9 cellular contexts compared by ENCODE assay signal in the genomic region with DNA sequence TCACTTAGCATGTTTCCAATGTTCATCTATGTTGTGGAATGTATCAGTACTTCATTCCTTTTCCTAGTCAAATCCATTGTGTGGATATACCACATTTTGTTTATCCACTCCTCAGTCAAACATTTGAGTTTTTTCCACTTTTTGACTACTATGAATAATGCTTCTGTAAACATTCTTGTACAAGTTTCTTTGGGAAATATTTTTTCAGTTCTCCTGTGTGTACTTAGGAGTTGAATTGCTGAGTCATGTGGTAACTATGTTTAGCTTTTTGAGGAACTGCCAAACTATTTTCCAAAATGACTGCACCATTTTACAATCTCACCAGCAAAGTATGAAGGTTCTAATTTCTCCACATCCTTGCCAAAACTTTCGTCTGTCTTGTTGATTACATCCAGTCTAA.
DNase-seq lines count a peak whose midpoint lies in the region; ATAC-seq, FAIRE-seq and TF ChIP-seq lines count a peak whose summit lies in the region.
"Had no signal": no experiment of that assay in that cellular context is flagged by ENCODE, and none has a peak within 500 bp of the region (broad histone marks: within the 10 kb centered on the region; RNA-seq: fewer than 3 reads in every experiment).

No MANE protein-coding gene starts in this region.

- peak overlapping the region; percentile 30 for H3K4me2 ChIP-seq in HepG2 (ENCODE audit: low read depth, low read length)

- in situ Hi-C loops in HepG2 (cut with HindIII; ENCODE audit: extremely low pct_ligation_motif_present, low pct_unique_long_range_greater_than_20kb) = no loop called here

- no TSS peak for BruUV-seq in HepG2 (replicated peaks; lab: Mats Ljungman, UMichigan)

- H3K36me3 Mint-ChIP-seq in stimulated activated naive B cell treated with anti-CD40 and anti-IgM and Interleukin-4, amounts not matched to agents 10 μg/mL and 1 μg/mL and 100 μg/mL, for 72 hours = no peaks in the 10 kb centered on the region
- no peaks in the 10 kb centered on the region for H3K36me3 Mint-ChIP-seq in naive thymus-derived CD8-positive, alpha-beta T cell
- H3K36me3 Mint-ChIP-seq: naive B cell had no signal

- no peaks in the 10 kb centered on the region for H4K20me1 ChIP-seq in HepG2 (ENCODE audit: insufficient read depth, low read length)

- H3K36me3 ChIP-seq in HepG2 (replicated peaks in 1 of 2; ENCODE audit: control insufficient read depth in 1 of 2, insufficient read depth in 2 of 2, low read length in 2 of 2) = no peaks in the 10 kb centered on the region

- H3K27me3 ChIP-seq in HepG2 (ENCODE audit: control insufficient read depth in 1 of 2, insufficient read depth in 2 of 2, low read length in 2 of 2) = no peaks in the 10 kb centered on the region

- no peak for TF ChIP-seq RAD21 in HepG2 (CRISPR knock-in tag; IDR thresholded peaks at IDR 0.05)

- DNase-seq in A172 (ENCODE audit: low spot score) (peak; percentile 94), LNCaP clone FGC (ENCODE audit: low read depth) (peak; percentile 91), choroid plexus epithelial cell (ENCODE audit: low read depth) (peak; percentile 96), HepG2 (ENCODE audit: low spot score) (peak; percentile 95), NCI-H524 (lab: John Stamatoyannopoulos, UW) (no peak)
- no peak for DNase-seq in stimulated activated naive B cell treated with anti-CD40 and anti-IgM and Interleukin-4, amounts not matched to agents 10 μg/mL and 1 μg/mL and 100 μg/mL, for 72 hours
- DNase-seq in naive thymus-derived CD8-positive, alpha-beta T cell = no peak
- DNase-seq: naive B cell had no signal

- no peak overlapping the region for H3K4me3 Mint-ChIP-seq in stimulated activated naive B cell treated with anti-CD40 and anti-IgM and Interleukin-4, amounts not matched to agents 10 μg/mL and 1 μg/mL and 100 μg/mL, for 72 hours
- no peak overlapping the region for H3K4me3 Mint-ChIP-seq in naive thymus-derived CD8-positive, alpha-beta T cell
- H3K4me3 Mint-ChIP-seq: naive B cell had no signal

- no peak overlapping the region for H3K9ac ChIP-seq in HepG2 (ENCODE audit: insufficient read depth, low read depth, low read length)

- TF ChIP-seq EP300 in HepG2 (IDR thresholded peaks at IDR 0.05; ENCODE audit: low read depth in 2 of 2, low read length in 2 of 2) (peak in 1 of 2 experiments; percentile 94; a peak in 2 of 4 replicates), HepG2 (CRISPR knock-in tag; IDR thresholded peaks at IDR 0.05; ENCODE audit: borderline replicate concordance) (peak; percentile 76)

- no peaks in the 10 kb centered on the region for H3K9me3 ChIP-seq in HepG2 (ENCODE audit: low read length)

- no peaks in the 10 kb centered on the region for H3K79me2 ChIP-seq in HepG2 (ENCODE audit: insufficient read depth, low read length)

- 12% methylated on average over 1 of the region's 1 CpG for WGBS in HepG2 (ENCODE audit: low lambda C conversion rate)

- peak overlapping the region; percentile 48 for H3K27ac ChIP-seq in HepG2 (ENCODE audit: extremely low read length, insufficient read depth, low read length)

- ATAC-seq in HepG2 = peak; percentile 77
- ATAC-seq in GM21737 (IDR thresholded peaks at IDR 0.05; ENCODE audit: unreplicated experiment) = no peak
- ATAC-seq in stimulated activated naive B cell treated with anti-CD40 and anti-IgM and Interleukin-4, amounts not matched to agents 10 μg/mL and 1 μg/mL and 100 μg/mL, for 72 hours (replicated peaks) = no peak
- no peak for ATAC-seq in naive thymus-derived CD8-positive, alpha-beta T cell

- POLR2A ChIA-PET in HepG2 (lab: Yijun Ruan, JAX) = interaction anchor here (1.2 kb wide), 1 partner anchor 35 kb away, joined by 3 read pairs; no protein-coding TSS in a partner anchor
- POLR2A ChIA-PET in naive thymus-derived CD8-positive, alpha-beta T cell (lab: Charles Lee) = no interaction called here

- peaks cover 3 to 6% of the 10 kb centered on the region in 2 donors for H3K9me3 Mint-ChIP-seq in stimulated activated naive B cell treated with anti-CD40 and anti-IgM and Interleukin-4, amounts not matched to agents 10 μg/mL and 1 μg/mL and 100 μg/mL, for 72 hours
- peaks cover 0 to 4% (median 0%) of the 10 kb centered on the region in 9 donors for H3K9me3 Mint-ChIP-seq in naive thymus-derived CD8-positive, alpha-beta T cell

- intact Hi-C loops in HepG2 (cut with micrococcal nuclease; ENCODE audit: unreplicated experiment) = loop anchor here (2.0 kb wide), 1 partner anchor 34 kb away; no protein-coding TSS in a partner anchor

- H2AFZ ChIP-seq in HepG2 (ENCODE audit: low read length) = no peak overlapping the region

- no peak overlapping the region for H3K4me3 ChIP-seq in LNCaP clone FGC (ENCODE audit: low read depth, low read length)
- no peak overlapping the region for H3K4me3 ChIP-seq in choroid plexus epithelial cell (ENCODE audit: low read depth, low read length)
- H3K4me3 ChIP-seq in HepG2 (replicated peaks in 1 of 3; ENCODE audit: insufficient read depth in 1 of 3, low read depth in 2 of 3, low read length in 3 of 3) = no peak overlapping the region; a peak in 1 of 6 replicates

- TF ChIP-seq POLR2A in HepG2 (IDR thresholded peaks at IDR 0.05; ENCODE audit: insufficient read depth in 1 of 2, low read depth in 2 of 2, low read length in 2 of 2) = no peak

- H3K4me1 Mint-ChIP-seq in stimulated activated naive B cell treated with anti-CD40 and anti-IgM and Interleukin-4, amounts not matched to agents 10 μg/mL and 1 μg/mL and 100 μg/mL, for 72 hours = no peaks in the 10 kb centered on the region
- no peaks in the 10 kb centered on the region for H3K4me1 Mint-ChIP-seq in naive thymus-derived CD8-positive, alpha-beta T cell
- H3K4me1 Mint-ChIP-seq: naive B cell had no signal

- H3K27me3 Mint-ChIP-seq in stimulated activated naive B cell treated with anti-CD40 and anti-IgM and Interleukin-4, amounts not matched to agents 10 μg/mL and 1 μg/mL and 100 μg/mL, for 72 hours = peaks cover 4 to 15% of the 10 kb centered on the region in 2 donors
- H3K27me3 Mint-ChIP-seq in naive thymus-derived CD8-positive, alpha-beta T cell = peaks cover 0 to 4% (median 0%) of the 10 kb centered on the region in 5 donors

- H3K27ac Mint-ChIP-seq in stimulated activated naive B cell treated with anti-CD40 and anti-IgM and Interleukin-4, amounts not matched to agents 10 μg/mL and 1 μg/mL and 100 μg/mL, for 72 hours = no peak overlapping the region
- no peak overlapping the region for H3K27ac Mint-ChIP-seq in naive thymus-derived CD8-positive, alpha-beta T cell
- H3K27ac Mint-ChIP-seq: naive B cell had no signal

- TF ChIP-seq CTCF in LNCaP clone FGC (IDR thresholded peaks at IDR 0.05; ENCODE audit: control insufficient read depth, extremely low read depth, insufficient read depth) (no peak), choroid plexus epithelial cell (conservative IDR thresholded peaks at IDR 0.05; ENCODE audit: low read depth, low read length) (no peak), HepG2 (CRISPR knock-in tag; IDR thresholded peaks at IDR 0.05) (no peak)

- peaks cover 43% of the 10 kb centered on the region for H3K4me1 ChIP-seq in HepG2 (ENCODE audit: insufficient read depth, low read length)

- peak; percentile 62 for FAIRE-seq in HepG2 (lab: Jason Lieb, UNC)

- CTCF ChIA-PET in HepG2 (lab: Yijun Ruan, JAX; ENCODE audit: low intra/inter-chr PET ratio, low total read pairs) = no interaction called here

TF ChIP-seq in HepG2, 621 proteins besides CTCF, POLR2A, EP300 and RAD21 (continues in another document):
- TF ChIP-seq PRMT3 (CRISPR knock-in tag; IDR thresholded peaks at IDR 0.05; ENCODE audit: borderline replicate concordance, low read depth) (no peak), ZNF605 (CRISPR knock-in tag; IDR thresholded peaks at IDR 0.05) (no peak), ARNT (IDR thresholded peaks at IDR 0.05) (no peak), BATF2 (CRISPR knock-in tag; IDR thresholded peaks at IDR 0.05) (no peak)
- TF ChIP-seq, protein P1, sequence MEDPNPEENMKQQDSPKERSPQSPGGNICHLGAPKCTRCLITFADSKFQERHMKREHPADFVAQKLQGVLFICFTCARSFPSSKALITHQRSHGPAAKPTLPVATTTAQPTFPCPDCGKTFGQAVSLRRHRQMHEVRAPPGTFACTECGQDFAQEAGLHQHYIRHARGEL (CRISPR knock-in tag; IDR thresholded peaks at IDR 0.05) = no peak

Comparison
In these comparisons a context has a peak if more than half of its experiments do, and no peak if none do; other contexts are left out.
1. DNase-seq: peak in A172 (single experiment), LNCaP clone FGC (single experiment), choroid plexus epithelial cell (single experiment) and HepG2 (single experiment); none in stimulated activated naive B cell treated with anti-CD40 and anti-IgM and Interleukin-4, amounts not matched to agents 10 μg/mL and 1 μg/mL and 100 μg/mL, for 72 hours (single experiment), naive thymus-derived CD8-positive, alpha-beta T cell (0 of 10) and NCI-H524 (0 of 2).